In genomic region chr9:136618578-136619547, GRCh38 we compare ENCODE assay signal across 8 cellular contexts. TPM values are rescaled to one million over a fixed set of nuclear protein-coding genes. Genes with fewer than 3 reads are reported as not detected.
DNase-seq lines count a peak whose midpoint lies in the region; ATAC-seq and TF ChIP-seq lines count a peak whose summit lies in the region.

No MANE protein-coding gene starts in this region.

- intact Hi-C loops in sciatic nerve (cut with DNase I), result no loop called here

- H3K27me3 Mint-ChIP-seq in immature natural killer cell (ENCODE audit: low read depth in 3 of 3), result peaks cover 0 to 12% (median 4%) of the 10 kb centered on the region in 3 donors
- H3K27me3 Mint-ChIP-seq in activated T-cell treated with anti-CD3 and anti-CD28 coated beads, Interleukin-2, amount 50 U/mL, for 24 hours, result peaks cover 10% of the 10 kb centered on the region
- H3K27me3 Mint-ChIP-seq in glutamatergic neuron (ENCODE audit: unreplicated experiment), result no peaks in the 10 kb centered on the region
- H3K27me3 Mint-ChIP-seq in endodermal cell (ENCODE audit: insufficient read depth), result peaks cover 9% of the 10 kb centered on the region

- H3K4me1 ChIP-seq in endodermal cell (ENCODE audit: control insufficient read depth, insufficient read depth, low read length), result no peaks in the 10 kb centered on the region

- CTCF ChIA-PET in RWPE1 (lab: Yijun Ruan, JAX), result interaction anchor here (0.5 to 1.7 kb wide), 6 partner anchors 13 to 181 kb away, joined by 3 to 4 read pairs (median 3); no protein-coding TSS in a partner anchor

- POLR2A ChIA-PET in RWPE1 (lab: Yijun Ruan, JAX; ENCODE audit: low non-redundant PET), result no interaction called here

- H3K27me3 ChIP-seq in MG63 (no peaks in the 10 kb centered on the region), endodermal cell (ENCODE audit: control insufficient read depth, insufficient read depth, low read length, poor library complexity, severe bottlenecking) (peaks cover 15% of the 10 kb centered on the region)

- DNase-seq in GM13976 (ENCODE audit: low spot score), result peak; percentile 81
- DNase-seq in RWPE1 (ENCODE audit: low spot score), result no peak
- DNase-seq in immature natural killer cell, result peak; percentile 82 to 86 (median 82)
- no peak for DNase-seq in sciatic nerve (ENCODE audit: low spot score)
- no peak for DNase-seq in MG63
- no peak for DNase-seq in activated T-cell treated with anti-CD3 and anti-CD28 coated beads, Interleukin-2, amount 50 U/mL, for 24 hours
- DNase-seq in glutamatergic neuron, result no peak
- no peak for DNase-seq in endodermal cell

- no peaks in the 10 kb centered on the region for H3K9me3 ChIP-seq in MG63
- no peaks in the 10 kb centered on the region for H3K9me3 ChIP-seq in endodermal cell (ENCODE audit: control insufficient read depth, low read length)

- H3K9me3 Mint-ChIP-seq in immature natural killer cell (no peaks in the 10 kb centered on the region), glutamatergic neuron (ENCODE audit: unreplicated experiment) (no peaks in the 10 kb centered on the region), endodermal cell (no peaks in the 10 kb centered on the region)
- H3K9me3 Mint-ChIP-seq in activated T-cell treated with anti-CD3 and anti-CD28 coated beads, Interleukin-2, amount 50 U/mL, for 24 hours, result no peaks in the 10 kb centered on the region

- 91 to 95% methylated on average over 16 to 27 of the region's 27 CpGs for WGBS in endodermal cell (ENCODE audit: insufficient coverage in 1 of 2, insufficient read length in 1 of 2), 2 experiments

- no peak for TF ChIP-seq CTCF in GM13976 (IDR thresholded peaks at IDR 0.05; ENCODE audit: borderline replicate concordance, control extremely low read depth, extremely low read depth, insufficient read depth, missing control alignments)
- TF ChIP-seq CTCF in RWPE1 (conservative IDR thresholded peaks at IDR 0.05; ENCODE audit: low read depth), result no peak
- TF ChIP-seq CTCF in glutamatergic neuron (IDR thresholded peaks at IDR 0.05; ENCODE audit: partially characterized antibody, unreplicated experiment), result no peak
- TF ChIP-seq CTCF in endodermal cell (conservative IDR thresholded peaks at IDR 0.05), result no peak

- H3K4me3 Mint-ChIP-seq in immature natural killer cell (peak overlapping the region; percentile 74 to 81 (median 79)), glutamatergic neuron (ENCODE audit: unreplicated experiment) (no peak overlapping the region), endodermal cell (no peak overlapping the region)
- no peak overlapping the region for H3K4me3 Mint-ChIP-seq in activated T-cell treated with anti-CD3 and anti-CD28 coated beads, Interleukin-2, amount 50 U/mL, for 24 hours

- H3K36me3 Mint-ChIP-seq in immature natural killer cell (no peaks in the 10 kb centered on the region), glutamatergic neuron (ENCODE audit: unreplicated experiment) (no peaks in the 10 kb centered on the region), endodermal cell (ENCODE audit: low read depth) (no peaks in the 10 kb centered on the region)
- no peaks in the 10 kb centered on the region for H3K36me3 Mint-ChIP-seq in activated T-cell treated with anti-CD3 and anti-CD28 coated beads, Interleukin-2, amount 50 U/mL, for 24 hours (ENCODE audit: low read depth)

- peak overlapping the region; percentile 94 to 97 (median 96) for H3K27ac Mint-ChIP-seq in immature natural killer cell
- no peak overlapping the region for H3K27ac Mint-ChIP-seq in activated T-cell treated with anti-CD3 and anti-CD28 coated beads, Interleukin-2, amount 50 U/mL, for 24 hours
- no peak overlapping the region for H3K27ac Mint-ChIP-seq in glutamatergic neuron (ENCODE audit: unreplicated experiment)
- no peak overlapping the region for H3K27ac Mint-ChIP-seq in endodermal cell

- ATAC-seq in sciatic nerve, result peak; percentile 1

- no peak overlapping the region for H3K9ac ChIP-seq in endodermal cell (ENCODE audit: extremely low read depth, low read length, poor library complexity, severe bottlenecking)

- H3K4me1 Mint-ChIP-seq in immature natural killer cell (peaks cover 45 to 48% of the 10 kb centered on the region in 2 donors), glutamatergic neuron (ENCODE audit: low read depth, unreplicated experiment) (peaks cover 1% of the 10 kb centered on the region), endodermal cell (no peaks in the 10 kb centered on the region)
- H3K4me1 Mint-ChIP-seq in activated T-cell treated with anti-CD3 and anti-CD28 coated beads, Interleukin-2, amount 50 U/mL, for 24 hours (ENCODE audit: low read depth), result no peaks in the 10 kb centered on the region

- H3K4me3 ChIP-seq in MG63 (no peak overlapping the region), endodermal cell (ENCODE audit: low read length) (no peak overlapping the region)

- H3K36me3 ChIP-seq in MG63, result no peaks in the 10 kb centered on the region
- H3K36me3 ChIP-seq in endodermal cell (ENCODE audit: control insufficient read depth, insufficient read depth, low read length), result no peaks in the 10 kb centered on the region

- in situ Hi-C loops in GM13976 (cut with MboI; ENCODE audit: low sequenced_read_pairs, unreplicated experiment), result no loop called here

- H3K27ac ChIP-seq in RWPE1 (peak overlapping the region; percentile 100), endodermal cell (ENCODE audit: low read depth, low read length) (no peak overlapping the region)

RNA-seq across cellular contexts. Expression of gene EGFL7, which starts 43.9 kb away (rescaled TPM):
- 1 to 10 TPM in 1 of 3 donors, not detected in 2; 1.6 TPM for polyA plus RNA-seq in immature natural killer cell
- 242 TPM for total RNA-seq in sciatic nerve
- 24.5 and 25.9 TPM in 2 replicates for total RNA-seq in MG63 (2014; rRNA removed; shearing (Covaris generic); ENCODE audit: low replicate concordance)
- total RNA-seq in glutamatergic neuron (ENCODE audit: unreplicated experiment), result 8.1 TPM
- total RNA-seq in endodermal cell, result 10 to 100 TPM; 31.5 to 34.0 TPM
- 19.7 TPM for polyA plus RNA-seq in endodermal cell (2013, experiment 1 of 2)
- 15.6 TPM for polyA plus RNA-seq in endodermal cell (2013, experiment 2 of 2)

Comparison
In these comparisons a context has a peak if more than half of its experiments do, and no peak if none do; other contexts are left out.
1. DNase-seq: peak in GM13976 (single experiment) and immature natural killer cell (3 of 3); none in RWPE1 (single experiment), sciatic nerve (single experiment), MG63 (single experiment), activated T-cell treated with anti-CD3 and anti-CD28 coated beads, Interleukin-2, amount 50 U/mL, for 24 hours (single experiment), glutamatergic neuron (single experiment) and endodermal cell (single experiment).
2. H3K27ac Mint-ChIP-seq: peak in immature natural killer cell (6 of 6); none in activated T-cell treated with anti-CD3 and anti-CD28 coated beads, Interleukin-2, amount 50 U/mL, for 24 hours (single experiment), glutamatergic neuron (single experiment) and endodermal cell (single experiment).
3. H3K4me3 Mint-ChIP-seq: peak in immature natural killer cell (5 of 5); none in activated T-cell treated with anti-CD3 and anti-CD28 coated beads, Interleukin-2, amount 50 U/mL, for 24 hours (single experiment), glutamatergic neuron (single experiment) and endodermal cell (single experiment).